Comparison of ENCODE assay signal across 10 cellular contexts in genomic region chr2:140863713-140864112, GRCh38.
A peak's percentile ranks its signal among the peaks of the same experiment; 100 is the strongest.
DNase-seq lines count a peak whose midpoint lies in the region; ATAC-seq and TF ChIP-seq lines count a peak whose summit lies in the region.
"Had no signal": no experiment of that assay in that cellular context is flagged by ENCODE, and none has a peak within 500 bp of the region (broad histone marks: within the 10 kb centered on the region; RNA-seq: fewer than 3 reads in every experiment).

No MANE protein-coding gene starts in this region.

- H3K27me3 ChIP-seq in osteoblast (ENCODE audit: insufficient read depth, low read length) = no peaks in the 10 kb centered on the region

- H3K79me2 ChIP-seq in osteoblast (ENCODE audit: insufficient read depth, low read length) = no peaks in the 10 kb centered on the region

- no peak overlapping the region for H2AFZ ChIP-seq in osteoblast (ENCODE audit: low read length)

- POLR2A ChIA-PET in activated CD4-positive, alpha-beta memory T cell treated with anti-CD3 and anti-CD28 coated beads, Interleukin-2, amount 10 ng/mL, durations not matched to agents 7 days and 5 days (lab: Charles Lee) = no interaction called here

- H4K20me1 ChIP-seq in osteoblast (ENCODE audit: insufficient read depth, low read length) = no peaks in the 10 kb centered on the region

- H3K4me2 ChIP-seq in osteoblast (ENCODE audit: insufficient read depth, low read length) = no peak overlapping the region

- DNase-seq in NCI-H2107 treated with DMSO at 0.1 percent for 48 hours (lab: John Stamatoyannopoulos, UW; ENCODE audit: unreplicated experiment) = peak; percentile 4
- no peak for DNase-seq in NCI-H2107 (lab: John Stamatoyannopoulos, UW)
- peak; percentile 38 for DNase-seq in NCI-H82 treated with DMSO at 0.1 percent for 48 hours (lab: John Stamatoyannopoulos, UW; ENCODE audit: unreplicated experiment)
- DNase-seq in dermis microvascular lymphatic vessel endothelial cell (ENCODE audit: low read depth in 2 of 2) = peak; percentile 3 to 32
- DNase-seq in osteoblast (ENCODE audit: insufficient read length, low spot score, missing footprints) = no peak
- no peak for DNase-seq in activated CD4-positive, alpha-beta memory T cell treated with anti-CD3 and anti-CD28 coated beads, Interleukin-2, amount 10 ng/mL, durations not matched to agents 7 days and 5 days
- DNase-seq in GM19240 (ENCODE audit: insufficient read length, low spot score) = no peak
- DNase-seq: CD4-positive, CD25-positive, alpha-beta regulatory T cell had no signal

- H3K4me1 Mint-ChIP-seq in activated CD4-positive, alpha-beta memory T cell treated with anti-CD3 and anti-CD28 coated beads, Interleukin-2, amount 10 ng/mL, durations not matched to agents 7 days and 5 days = no peaks in the 10 kb centered on the region
- H3K4me1 Mint-ChIP-seq: CD4-positive, CD25-positive, alpha-beta regulatory T cell; central memory CD8-positive, alpha-beta T cell had no signal

- H3K9me3 Mint-ChIP-seq in activated CD4-positive, alpha-beta memory T cell treated with anti-CD3 and anti-CD28 coated beads, Interleukin-2, amount 10 ng/mL, durations not matched to agents 7 days and 5 days = peaks cover 9% of the 10 kb centered on the region

- H3K36me3 ChIP-seq in osteoblast (ENCODE audit: insufficient read depth, low read length) = no peaks in the 10 kb centered on the region

- no peak overlapping the region for H3K27ac Mint-ChIP-seq in activated CD4-positive, alpha-beta memory T cell treated with anti-CD3 and anti-CD28 coated beads, Interleukin-2, amount 10 ng/mL, durations not matched to agents 7 days and 5 days
- H3K27ac Mint-ChIP-seq: CD4-positive, CD25-positive, alpha-beta regulatory T cell had no signal

- H3K4me1 ChIP-seq in osteoblast (ENCODE audit: insufficient read depth, low read length) = no peaks in the 10 kb centered on the region

- H3K27ac ChIP-seq in osteoblast (ENCODE audit: low read depth, low read length) = no peak overlapping the region

- peak; percentile 73 for ATAC-seq in HG03460 (IDR thresholded peaks at IDR 0.05; ENCODE audit: unreplicated experiment)

- H3K4me3 ChIP-seq in osteoblast (ENCODE audit: insufficient read depth, low read length) = no peak overlapping the region

- peak; percentile 51 for TF ChIP-seq CTCF in osteoblast (IDR thresholded peaks at IDR 0.05; ENCODE audit: extremely low read depth, low read depth, low read length)

- CTCF ChIA-PET in activated CD4-positive, alpha-beta memory T cell treated with anti-CD3 and anti-CD28 coated beads, Interleukin-2, amount 10 ng/mL, durations not matched to agents 7 days and 5 days (lab: Charles Lee) = interaction anchor here (0.9 to 1.8 kb wide), 3 partner anchors 9 to 17 kb away, joined by 3 to 5 read pairs (median 4); no protein-coding TSS in a partner anchor

- H3K9me3 ChIP-seq in osteoblast (ENCODE audit: low read depth, low read length) = peaks cover under 1% of the 10 kb centered on the region

- H3K27me3 Mint-ChIP-seq in activated CD4-positive, alpha-beta memory T cell treated with anti-CD3 and anti-CD28 coated beads, Interleukin-2, amount 10 ng/mL, durations not matched to agents 7 days and 5 days = no peaks in the 10 kb centered on the region
- H3K27me3 Mint-ChIP-seq: CD4-positive, CD25-positive, alpha-beta regulatory T cell; central memory CD8-positive, alpha-beta T cell had no signal

- H3K36me3 Mint-ChIP-seq in activated CD4-positive, alpha-beta memory T cell treated with anti-CD3 and anti-CD28 coated beads, Interleukin-2, amount 10 ng/mL, durations not matched to agents 7 days and 5 days (ENCODE audit: low read depth) = no peaks in the 10 kb centered on the region
- H3K36me3 Mint-ChIP-seq: CD4-positive, CD25-positive, alpha-beta regulatory T cell had no signal

- H3K4me3 Mint-ChIP-seq in activated CD4-positive, alpha-beta memory T cell treated with anti-CD3 and anti-CD28 coated beads, Interleukin-2, amount 10 ng/mL, durations not matched to agents 7 days and 5 days = no peak overlapping the region
- H3K4me3 Mint-ChIP-seq: CD4-positive, CD25-positive, alpha-beta regulatory T cell; central memory CD8-positive, alpha-beta T cell had no signal

Comparison
In these comparisons a context has a peak if more than half of its experiments do, and no peak if none do; other contexts are left out.
1. DNase-seq: peak in NCI-H2107 treated with DMSO at 0.1 percent for 48 hours (single experiment), NCI-H82 treated with DMSO at 0.1 percent for 48 hours (single experiment) and dermis microvascular lymphatic vessel endothelial cell (2 of 2); none in NCI-H2107 (single experiment), osteoblast (single experiment), activated CD4-positive, alpha-beta memory T cell treated with anti-CD3 and anti-CD28 coated beads, Interleukin-2, amount 10 ng/mL, durations not matched to agents 7 days and 5 days (single experiment) and GM19240 (single experiment).